1 cellular context compared by ENCODE assay signal in genomic region chr1:147169840-147170674, GRCh38.
TF ChIP-seq lines count a peak whose summit lies in the region.

No MANE protein-coding gene starts in this region.

TF ChIP-seq in H1, 55 proteins besides CTCF, POLR2A, EP300 and RAD21:
- no peak for TF ChIP-seq SP2 (IDR thresholded peaks at IDR 0.05; ENCODE audit: low read length)
- TF ChIP-seq CBX8 (IDR thresholded peaks at IDR 0.05; ENCODE audit: borderline replicate concordance, low read depth, low read length), result no peak
- TF ChIP-seq CEBPB (IDR thresholded peaks at IDR 0.05; ENCODE audit: low read depth, low read length), result no peak
- TF ChIP-seq, protein P1, sequence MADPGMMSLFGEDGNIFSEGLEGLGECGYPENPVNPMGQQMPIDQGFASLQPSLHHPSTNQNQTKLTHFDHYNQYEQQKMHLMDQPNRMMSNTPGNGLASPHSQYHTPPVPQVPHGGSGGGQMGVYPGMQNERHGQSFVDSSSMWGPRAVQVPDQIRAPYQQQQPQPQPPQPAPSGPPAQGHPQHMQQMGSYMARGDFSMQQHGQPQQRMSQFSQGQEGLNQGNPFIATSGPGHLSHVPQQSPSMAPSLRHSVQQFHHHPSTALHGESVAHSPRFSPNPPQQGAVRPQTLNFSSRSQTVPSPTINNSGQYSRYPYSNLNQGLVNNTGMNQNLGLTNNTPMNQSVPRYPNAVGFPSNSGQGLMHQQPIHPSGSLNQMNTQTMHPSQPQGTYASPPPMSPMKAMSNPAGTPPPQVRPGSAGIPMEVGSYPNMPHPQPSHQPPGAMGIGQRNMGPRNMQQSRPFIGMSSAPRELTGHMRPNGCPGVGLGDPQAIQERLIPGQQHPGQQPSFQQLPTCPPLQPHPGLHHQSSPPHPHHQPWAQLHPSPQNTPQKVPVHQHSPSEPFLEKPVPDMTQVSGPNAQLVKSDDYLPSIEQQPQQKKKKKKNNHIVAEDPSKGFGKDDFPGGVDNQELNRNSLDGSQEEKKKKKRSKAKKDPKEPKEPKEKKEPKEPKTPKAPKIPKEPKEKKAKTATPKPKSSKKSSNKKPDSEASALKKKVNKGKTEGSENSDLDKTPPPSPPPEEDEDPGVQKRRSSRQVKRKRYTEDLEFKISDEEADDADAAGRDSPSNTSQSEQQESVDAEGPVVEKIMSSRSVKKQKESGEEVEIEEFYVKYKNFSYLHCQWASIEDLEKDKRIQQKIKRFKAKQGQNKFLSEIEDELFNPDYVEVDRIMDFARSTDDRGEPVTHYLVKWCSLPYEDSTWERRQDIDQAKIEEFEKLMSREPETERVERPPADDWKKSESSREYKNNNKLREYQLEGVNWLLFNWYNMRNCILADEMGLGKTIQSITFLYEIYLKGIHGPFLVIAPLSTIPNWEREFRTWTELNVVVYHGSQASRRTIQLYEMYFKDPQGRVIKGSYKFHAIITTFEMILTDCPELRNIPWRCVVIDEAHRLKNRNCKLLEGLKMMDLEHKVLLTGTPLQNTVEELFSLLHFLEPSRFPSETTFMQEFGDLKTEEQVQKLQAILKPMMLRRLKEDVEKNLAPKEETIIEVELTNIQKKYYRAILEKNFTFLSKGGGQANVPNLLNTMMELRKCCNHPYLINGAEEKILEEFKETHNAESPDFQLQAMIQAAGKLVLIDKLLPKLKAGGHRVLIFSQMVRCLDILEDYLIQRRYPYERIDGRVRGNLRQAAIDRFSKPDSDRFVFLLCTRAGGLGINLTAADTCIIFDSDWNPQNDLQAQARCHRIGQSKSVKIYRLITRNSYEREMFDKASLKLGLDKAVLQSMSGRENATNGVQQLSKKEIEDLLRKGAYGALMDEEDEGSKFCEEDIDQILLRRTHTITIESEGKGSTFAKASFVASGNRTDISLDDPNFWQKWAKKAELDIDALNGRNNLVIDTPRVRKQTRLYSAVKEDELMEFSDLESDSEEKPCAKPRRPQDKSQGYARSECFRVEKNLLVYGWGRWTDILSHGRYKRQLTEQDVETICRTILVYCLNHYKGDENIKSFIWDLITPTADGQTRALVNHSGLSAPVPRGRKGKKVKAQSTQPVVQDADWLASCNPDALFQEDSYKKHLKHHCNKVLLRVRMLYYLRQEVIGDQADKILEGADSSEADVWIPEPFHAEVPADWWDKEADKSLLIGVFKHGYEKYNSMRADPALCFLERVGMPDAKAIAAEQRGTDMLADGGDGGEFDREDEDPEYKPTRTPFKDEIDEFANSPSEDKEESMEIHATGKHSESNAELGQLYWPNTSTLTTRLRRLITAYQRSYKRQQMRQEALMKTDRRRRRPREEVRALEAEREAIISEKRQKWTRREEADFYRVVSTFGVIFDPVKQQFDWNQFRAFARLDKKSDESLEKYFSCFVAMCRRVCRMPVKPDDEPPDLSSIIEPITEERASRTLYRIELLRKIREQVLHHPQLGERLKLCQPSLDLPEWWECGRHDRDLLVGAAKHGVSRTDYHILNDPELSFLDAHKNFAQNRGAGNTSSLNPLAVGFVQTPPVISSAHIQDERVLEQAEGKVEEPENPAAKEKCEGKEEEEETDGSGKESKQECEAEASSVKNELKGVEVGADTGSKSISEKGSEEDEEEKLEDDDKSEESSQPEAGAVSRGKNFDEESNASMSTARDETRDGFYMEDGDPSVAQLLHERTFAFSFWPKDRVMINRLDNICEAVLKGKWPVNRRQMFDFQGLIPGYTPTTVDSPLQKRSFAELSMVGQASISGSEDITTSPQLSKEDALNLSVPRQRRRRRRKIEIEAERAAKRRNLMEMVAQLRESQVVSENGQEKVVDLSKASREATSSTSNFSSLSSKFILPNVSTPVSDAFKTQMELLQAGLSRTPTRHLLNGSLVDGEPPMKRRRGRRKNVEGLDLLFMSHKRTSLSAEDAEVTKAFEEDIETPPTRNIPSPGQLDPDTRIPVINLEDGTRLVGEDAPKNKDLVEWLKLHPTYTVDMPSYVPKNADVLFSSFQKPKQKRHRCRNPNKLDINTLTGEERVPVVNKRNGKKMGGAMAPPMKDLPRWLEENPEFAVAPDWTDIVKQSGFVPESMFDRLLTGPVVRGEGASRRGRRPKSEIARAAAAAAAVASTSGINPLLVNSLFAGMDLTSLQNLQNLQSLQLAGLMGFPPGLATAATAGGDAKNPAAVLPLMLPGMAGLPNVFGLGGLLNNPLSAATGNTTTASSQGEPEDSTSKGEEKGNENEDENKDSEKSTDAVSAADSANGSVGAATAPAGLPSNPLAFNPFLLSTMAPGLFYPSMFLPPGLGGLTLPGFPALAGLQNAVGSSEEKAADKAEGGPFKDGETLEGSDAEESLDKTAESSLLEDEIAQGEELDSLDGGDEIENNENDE (IDR thresholded peaks at IDR 0.05; ENCODE audit: insufficient replicate concordance, low read length), result no peak
